2 cellular contexts compared by ENCODE assay signal in the genomic region with DNA sequence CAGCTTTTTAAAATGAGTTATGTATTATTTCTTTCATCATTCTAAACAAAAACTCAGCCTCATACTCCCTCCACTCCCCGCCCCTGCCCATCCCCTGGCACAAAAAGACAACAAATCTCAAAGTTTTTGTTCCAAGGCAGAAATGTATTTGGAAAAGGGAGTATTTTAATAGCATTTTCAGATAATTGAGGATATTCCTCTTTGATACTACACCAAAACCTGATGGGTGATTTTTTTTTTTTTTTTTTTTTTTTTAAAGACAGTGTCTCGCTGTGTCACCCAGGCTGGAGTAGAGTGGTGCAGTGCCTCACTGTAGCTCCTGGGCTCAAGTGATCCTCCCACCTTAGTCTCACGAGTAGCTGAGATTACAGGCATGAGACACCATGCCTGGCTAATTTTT.
TF ChIP-seq lines count a peak whose summit lies in the region.

No MANE protein-coding gene starts in this region.

TF ChIP-seq in GM23338, 12 proteins besides CTCF, POLR2A, EP300 and RAD21:
- no peak for TF ChIP-seq CREB1 (CRISPR knock-in tag; IDR thresholded peaks at IDR 0.05; ENCODE audit: low read depth)
- TF ChIP-seq NANOG (IDR thresholded peaks at IDR 0.05; ENCODE audit: borderline replicate concordance): no peak
- TF ChIP-seq, protein P1, sequence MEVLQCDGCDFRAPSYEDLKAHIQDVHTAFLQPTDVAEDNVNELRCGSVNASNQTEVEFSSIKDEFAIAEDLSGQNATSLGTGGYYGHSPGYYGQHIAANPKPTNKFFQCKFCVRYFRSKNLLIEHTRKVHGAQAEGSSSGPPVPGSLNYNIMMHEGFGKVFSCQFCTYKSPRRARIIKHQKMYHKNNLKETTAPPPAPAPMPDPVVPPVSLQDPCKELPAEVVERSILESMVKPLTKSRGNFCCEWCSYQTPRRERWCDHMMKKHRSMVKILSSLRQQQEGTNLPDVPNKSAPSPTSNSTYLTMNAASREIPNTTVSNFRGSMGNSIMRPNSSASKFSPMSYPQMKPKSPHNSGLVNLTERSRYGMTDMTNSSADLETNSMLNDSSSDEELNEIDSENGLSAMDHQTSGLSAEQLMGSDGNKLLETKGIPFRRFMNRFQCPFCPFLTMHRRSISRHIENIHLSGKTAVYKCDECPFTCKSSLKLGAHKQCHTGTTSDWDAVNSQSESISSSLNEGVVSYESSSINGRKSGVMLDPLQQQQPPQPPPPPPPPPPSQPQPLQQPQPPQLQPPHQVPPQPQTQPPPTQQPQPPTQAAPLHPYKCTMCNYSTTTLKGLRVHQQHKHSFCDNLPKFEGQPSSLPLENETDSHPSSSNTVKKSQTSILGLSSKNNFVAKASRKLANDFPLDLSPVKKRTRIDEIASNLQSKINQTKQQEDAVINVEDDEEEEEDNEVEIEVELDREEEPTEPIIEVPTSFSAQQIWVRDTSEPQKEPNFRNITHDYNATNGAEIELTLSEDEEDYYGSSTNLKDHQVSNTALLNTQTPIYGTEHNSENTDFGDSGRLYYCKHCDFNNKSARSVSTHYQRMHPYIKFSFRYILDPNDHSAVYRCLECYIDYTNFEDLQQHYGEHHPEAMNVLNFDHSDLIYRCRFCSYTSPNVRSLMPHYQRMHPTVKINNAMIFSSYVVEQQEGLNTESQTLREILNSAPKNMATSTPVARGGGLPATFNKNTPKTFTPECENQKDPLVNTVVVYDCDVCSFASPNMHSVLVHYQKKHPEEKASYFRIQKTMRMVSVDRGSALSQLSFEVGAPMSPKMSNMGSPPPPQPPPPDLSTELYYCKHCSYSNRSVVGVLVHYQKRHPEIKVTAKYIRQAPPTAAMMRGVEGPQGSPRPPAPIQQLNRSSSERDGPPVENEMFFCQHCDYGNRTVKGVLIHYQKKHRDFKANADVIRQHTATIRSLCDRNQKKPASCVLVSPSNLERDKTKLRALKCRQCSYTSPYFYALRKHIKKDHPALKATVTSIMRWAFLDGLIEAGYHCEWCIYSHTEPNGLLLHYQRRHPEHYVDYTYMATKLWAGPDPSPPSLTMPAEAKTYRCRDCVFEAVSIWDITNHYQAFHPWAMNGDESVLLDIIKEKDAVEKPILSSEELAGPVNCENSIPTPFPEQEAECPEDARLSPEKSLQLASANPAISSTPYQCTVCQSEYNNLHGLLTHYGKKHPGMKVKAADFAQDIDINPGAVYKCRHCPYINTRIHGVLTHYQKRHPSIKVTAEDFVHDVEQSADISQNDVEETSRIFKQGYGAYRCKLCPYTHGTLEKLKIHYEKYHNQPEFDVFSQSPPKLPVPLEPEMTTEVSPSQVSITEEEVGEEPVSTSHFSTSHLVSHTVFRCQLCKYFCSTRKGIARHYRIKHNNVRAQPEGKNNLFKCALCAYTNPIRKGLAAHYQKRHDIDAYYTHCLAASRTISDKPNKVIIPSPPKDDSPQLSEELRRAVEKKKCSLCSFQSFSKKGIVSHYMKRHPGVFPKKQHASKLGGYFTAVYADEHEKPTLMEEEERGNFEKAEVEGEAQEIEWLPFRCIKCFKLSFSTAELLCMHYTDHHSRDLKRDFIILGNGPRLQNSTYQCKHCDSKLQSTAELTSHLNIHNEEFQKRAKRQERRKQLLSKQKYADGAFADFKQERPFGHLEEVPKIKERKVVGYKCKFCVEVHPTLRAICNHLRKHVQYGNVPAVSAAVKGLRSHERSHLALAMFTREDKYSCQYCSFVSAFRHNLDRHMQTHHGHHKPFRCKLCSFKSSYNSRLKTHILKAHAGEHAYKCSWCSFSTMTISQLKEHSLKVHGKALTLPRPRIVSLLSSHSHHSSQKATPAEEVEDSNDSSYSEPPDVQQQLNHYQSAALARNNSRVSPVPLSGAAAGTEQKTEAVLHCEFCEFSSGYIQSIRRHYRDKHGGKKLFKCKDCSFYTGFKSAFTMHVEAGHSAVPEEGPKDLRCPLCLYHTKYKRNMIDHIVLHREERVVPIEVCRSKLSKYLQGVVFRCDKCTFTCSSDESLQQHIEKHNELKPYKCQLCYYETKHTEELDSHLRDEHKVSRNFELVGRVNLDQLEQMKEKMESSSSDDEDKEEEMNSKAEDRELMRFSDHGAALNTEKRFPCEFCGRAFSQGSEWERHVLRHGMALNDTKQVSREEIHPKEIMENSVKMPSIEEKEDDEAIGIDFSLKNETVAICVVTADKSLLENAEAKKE (CRISPR knock-in tag; IDR thresholded peaks at IDR 0.05): no peak
- TF ChIP-seq, protein P2, sequence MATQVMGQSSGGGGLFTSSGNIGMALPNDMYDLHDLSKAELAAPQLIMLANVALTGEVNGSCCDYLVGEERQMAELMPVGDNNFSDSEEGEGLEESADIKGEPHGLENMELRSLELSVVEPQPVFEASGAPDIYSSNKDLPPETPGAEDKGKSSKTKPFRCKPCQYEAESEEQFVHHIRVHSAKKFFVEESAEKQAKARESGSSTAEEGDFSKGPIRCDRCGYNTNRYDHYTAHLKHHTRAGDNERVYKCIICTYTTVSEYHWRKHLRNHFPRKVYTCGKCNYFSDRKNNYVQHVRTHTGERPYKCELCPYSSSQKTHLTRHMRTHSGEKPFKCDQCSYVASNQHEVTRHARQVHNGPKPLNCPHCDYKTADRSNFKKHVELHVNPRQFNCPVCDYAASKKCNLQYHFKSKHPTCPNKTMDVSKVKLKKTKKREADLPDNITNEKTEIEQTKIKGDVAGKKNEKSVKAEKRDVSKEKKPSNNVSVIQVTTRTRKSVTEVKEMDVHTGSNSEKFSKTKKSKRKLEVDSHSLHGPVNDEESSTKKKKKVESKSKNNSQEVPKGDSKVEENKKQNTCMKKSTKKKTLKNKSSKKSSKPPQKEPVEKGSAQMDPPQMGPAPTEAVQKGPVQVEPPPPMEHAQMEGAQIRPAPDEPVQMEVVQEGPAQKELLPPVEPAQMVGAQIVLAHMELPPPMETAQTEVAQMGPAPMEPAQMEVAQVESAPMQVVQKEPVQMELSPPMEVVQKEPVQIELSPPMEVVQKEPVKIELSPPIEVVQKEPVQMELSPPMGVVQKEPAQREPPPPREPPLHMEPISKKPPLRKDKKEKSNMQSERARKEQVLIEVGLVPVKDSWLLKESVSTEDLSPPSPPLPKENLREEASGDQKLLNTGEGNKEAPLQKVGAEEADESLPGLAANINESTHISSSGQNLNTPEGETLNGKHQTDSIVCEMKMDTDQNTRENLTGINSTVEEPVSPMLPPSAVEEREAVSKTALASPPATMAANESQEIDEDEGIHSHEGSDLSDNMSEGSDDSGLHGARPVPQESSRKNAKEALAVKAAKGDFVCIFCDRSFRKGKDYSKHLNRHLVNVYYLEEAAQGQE (IDR thresholded peaks at IDR 0.05; ENCODE audit: unreplicated experiment): no peak
- no peak for TF ChIP-seq STAT1 (IDR thresholded peaks at IDR 0.05; ENCODE audit: unreplicated experiment)
- no peak for TF ChIP-seq ZNF331 (CRISPR knock-in tag; IDR thresholded peaks at IDR 0.05; ENCODE audit: low read depth)
- TF ChIP-seq JUNB (IDR thresholded peaks at IDR 0.05; ENCODE audit: unreplicated experiment): no peak
- TF ChIP-seq EZH2 (IDR thresholded peaks at IDR 0.05; ENCODE audit: low read depth, unreplicated experiment): no peak
- TF ChIP-seq ZNF114 (CRISPR knock-in tag; IDR thresholded peaks at IDR 0.05): no peak
- TF ChIP-seq POLR2AphosphoS5 (IDR thresholded peaks at IDR 0.05; ENCODE audit: low read depth): no peak

TF ChIP-seq in K562, 482 proteins besides CTCF, POLR2A, EP300 and RAD21:
- TF ChIP-seq ZNF384 (IDR thresholded peaks at IDR 0.05; ENCODE audit: low read depth, low read length) (peak; percentile 46; the same call in 1 of the 2 replicates), MEF2A (IDR thresholded peaks at IDR 0.05; ENCODE audit: control insufficient read depth, low read depth, low read length) (no peak)
